Comparison of ENCODE assay signal across 8 cellular contexts in the genomic region with DNA sequence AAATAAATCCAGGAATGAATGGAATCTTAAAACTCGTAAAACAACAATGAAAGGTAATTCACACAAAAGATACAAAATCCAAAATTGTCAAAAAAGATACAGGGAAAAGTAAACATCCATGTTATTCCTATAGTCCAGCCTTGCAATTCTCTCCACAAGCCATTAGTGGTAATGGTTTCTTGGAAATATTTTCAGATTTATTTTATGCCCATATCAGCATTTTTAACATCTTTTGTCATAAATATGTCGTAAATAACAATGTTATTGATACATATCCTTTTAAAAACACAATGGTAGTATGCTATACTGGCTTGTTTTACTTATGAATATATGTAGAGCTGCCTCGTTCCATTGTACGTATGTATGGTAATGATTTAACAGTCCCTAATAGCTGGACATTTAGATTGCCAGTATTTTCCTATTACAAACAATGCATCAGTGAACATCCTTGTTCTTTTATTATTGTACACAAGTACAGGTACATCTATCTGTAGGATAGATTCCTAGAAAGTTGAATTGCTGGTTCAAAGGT. TPM values are rescaled to one million over a fixed set of nuclear protein-coding genes. Genes with fewer than 3 reads are reported as not detected.
DNase-seq lines count a peak whose midpoint lies in the region; FAIRE-seq and TF ChIP-seq lines count a peak whose summit lies in the region.

No MANE protein-coding gene starts in this region.

- DNase-seq in HFF-Myc (ENCODE audit: extremely low read depth, low read depth) (no peak), breast epithelium (ENCODE audit: low spot score in 2 of 2) (no peak), RKO (ENCODE audit: low spot score) (no peak), small intestine (no peak), AML-193 (lab: John Stamatoyannopoulos, UW) (no peak), Ammon's horn (ENCODE audit: low spot score) (no peak)

- peak overlapping the region; percentile 91 for H3K9ac ChIP-seq in muscle layer of colon (ENCODE audit: low read length)

- 51 to 64% (median 56%) methylated on average over 4 of the region's 4 CpGs for WGBS in small intestine, 3 donors

- peak overlapping the region; percentile 95 to 98 for H3K27ac ChIP-seq in breast epithelium
- H3K27ac ChIP-seq in muscle layer of colon (ENCODE audit: low read depth, low read length): peak overlapping the region; percentile 99
- H3K27ac ChIP-seq in small intestine (ENCODE audit: low read depth in 1 of 2, low read length in 1 of 2): peak overlapping the region in 1 of 2 donors; percentile 94

- peaks cover 0 to 2% of the 10 kb centered on the region in 2 donors for H3K4me1 ChIP-seq in breast epithelium
- peaks cover 27% of the 10 kb centered on the region for H3K4me1 ChIP-seq in muscle layer of colon (ENCODE audit: insufficient read depth, low read length)
- H3K4me1 ChIP-seq in small intestine (ENCODE audit: control insufficient read depth in 2 of 2, insufficient read depth in 1 of 2, low read depth in 1 of 2, low read length in 1 of 2): peaks cover 0 to 3% of the 10 kb centered on the region in 2 donors

- no peak for TF ChIP-seq POLR2A in breast epithelium (IDR thresholded peaks at IDR 0.05)

- intact Hi-C loops in breast epithelium (cut with DNase I; ENCODE audit: low total_unique reads): loop anchor here (10.0 kb wide), 1 partner anchor 224 kb away; no protein-coding TSS in a partner anchor

- no peaks in the 10 kb centered on the region for H3K36me3 ChIP-seq in breast epithelium
- H3K36me3 ChIP-seq in muscle layer of colon (ENCODE audit: insufficient read depth, low read length): no peaks in the 10 kb centered on the region
- H3K36me3 ChIP-seq in small intestine (ENCODE audit: control insufficient read depth in 2 of 2, insufficient read depth in 2 of 2, low read length in 2 of 2): no peaks in the 10 kb centered on the region

- H3K9me3 ChIP-seq in breast epithelium (no peaks in the 10 kb centered on the region), muscle layer of colon (ENCODE audit: low read length) (no peaks in the 10 kb centered on the region), small intestine (ENCODE audit: control insufficient read depth, low read depth) (no peaks in the 10 kb centered on the region)

- H3K4me3 ChIP-seq in HFF-Myc (replicated peaks; ENCODE audit: low read depth, low read length) (peak overlapping the region; percentile 60), breast epithelium (peak overlapping the region; percentile 62 to 90 (median 74)), muscle layer of colon (ENCODE audit: low read depth in 1 of 2, low read length in 2 of 2) (peak overlapping the region; percentile 76 to 82), small intestine (ENCODE audit: low read depth in 1 of 2, low read length in 2 of 2) (peak overlapping the region in 1 of 2 donors; percentile 78)

- H3K27me3 ChIP-seq in breast epithelium (no peaks in the 10 kb centered on the region), muscle layer of colon (ENCODE audit: control insufficient read depth in 1 of 2, insufficient read depth in 2 of 2, low read length in 2 of 2) (no peaks in the 10 kb centered on the region), small intestine (ENCODE audit: control insufficient read depth in 2 of 2, insufficient read depth in 2 of 2, low read length in 2 of 2) (no peaks in the 10 kb centered on the region)

- FAIRE-seq in A204.1 (lab: Jason Lieb, UNC) (peak; percentile 25), small intestine (lab: Jason Lieb, UNC) (no peak)

- no peak for TF ChIP-seq CTCF in HFF-Myc (IDR thresholded peaks at IDR 0.05; ENCODE audit: low read depth, low read length, missing control alignments)
- TF ChIP-seq CTCF in breast epithelium (IDR thresholded peaks at IDR 0.05): no peak

RNA-seq across cellular contexts. Expression of a gene that starts 30.6 kb away (rescaled TPM):
- total RNA-seq in breast epithelium: 10 to 100 TPM; 28.2 to 38.3 (median 30.5) TPM
- polyA plus RNA-seq in small intestine: 10 to 100 TPM; 31.0 to 60.8 (median 43.2) TPM
